8 cellular contexts compared by ENCODE assay signal in genomic region chr16:56932588-56933265, GRCh38. TPM values are rescaled to one million over a fixed set of nuclear protein-coding genes. Genes with fewer than 3 reads are reported as not detected.
DNase-seq lines count a peak whose midpoint lies in the region; ATAC-seq, FAIRE-seq and TF ChIP-seq lines count a peak whose summit lies in the region.

No MANE protein-coding gene starts in this region.

- H3K27ac ChIP-seq in SJSA1 (peak overlapping the region; percentile 90), astrocyte (ENCODE audit: low read depth, low read length) (peak overlapping the region; percentile 91)

- H3K9me3 Mint-ChIP-seq in astrocyte (ENCODE audit: unreplicated experiment) = no peaks in the 10 kb centered on the region

- peak overlapping the region; percentile 91 for H3K4me2 ChIP-seq in astrocyte (ENCODE audit: low read length)

- H3K36me3 ChIP-seq in SJSA1 = peaks cover 53% of the 10 kb centered on the region
- H3K36me3 ChIP-seq in astrocyte (ENCODE audit: insufficient read depth, low read length) = peaks cover 35% of the 10 kb centered on the region

- ATAC-seq in left ventricle myocardium superior (peak; percentile 79), GM19035 (IDR thresholded peaks at IDR 0.05; ENCODE audit: unreplicated experiment) (no peak)

- peaks cover 18% of the 10 kb centered on the region for H3K4me1 ChIP-seq in SJSA1 (replicated peaks)
- H3K4me1 ChIP-seq in astrocyte (ENCODE audit: insufficient read depth, low read length) = peaks cover 10% of the 10 kb centered on the region

- peak overlapping the region; percentile 97 for H3K9ac ChIP-seq in astrocyte (ENCODE audit: low read length)

- H3K4me3 ChIP-seq in SJSA1 (peak overlapping the region; percentile 87), astrocyte (ENCODE audit: insufficient read depth, low read depth, low read length) (peak overlapping the region; percentile 85)

- H3K4me1 Mint-ChIP-seq in astrocyte (ENCODE audit: low read depth, unreplicated experiment) = peaks cover 22% of the 10 kb centered on the region

- H3K9me3 ChIP-seq in SJSA1 (replicated peaks) = no peaks in the 10 kb centered on the region
- no peaks in the 10 kb centered on the region for H3K9me3 ChIP-seq in astrocyte (ENCODE audit: insufficient read depth, low read depth, low read length)

- H4K20me1 ChIP-seq in astrocyte (ENCODE audit: insufficient read depth, low read length) = peaks cover 55% of the 10 kb centered on the region

- peak overlapping the region; percentile 98 for H3K27ac Mint-ChIP-seq in astrocyte (ENCODE audit: unreplicated experiment)

- H3K27me3 ChIP-seq in SJSA1 (replicated peaks) (no peaks in the 10 kb centered on the region), astrocyte (ENCODE audit: insufficient read depth, low read length) (no peaks in the 10 kb centered on the region)

- H2AFZ ChIP-seq in astrocyte (ENCODE audit: low read depth, low read length) = no peak overlapping the region

- no peak for FAIRE-seq in astrocyte (lab: Jason Lieb, UNC)

- intact Hi-C loops in left ventricle myocardium superior (cut with micrococcal nuclease) (loop anchor here (10.0 kb wide), 1 partner anchor 68 kb away; the partner anchor contains the start of gene SLC12A3), posterior cingulate gyrus (cut with DNase I) (no loop called here)

- peak overlapping the region; percentile 95 for H3K4me3 Mint-ChIP-seq in astrocyte (ENCODE audit: unreplicated experiment)

- no peaks in the 10 kb centered on the region for H3K27me3 Mint-ChIP-seq in astrocyte (ENCODE audit: low read depth, unreplicated experiment)

- peaks cover 13% of the 10 kb centered on the region for H3K36me3 Mint-ChIP-seq in astrocyte (ENCODE audit: low read depth, unreplicated experiment)

- DNase-seq in activated CD4-positive, alpha-beta T cell treated with anti-CD3 and anti-CD28 coated beads for 1 hour = peak; percentile 15
- no peak for DNase-seq in activated CD4-positive, alpha-beta T cell treated with anti-CD3 and anti-CD28 coated beads, Interleukin-2, amount 50 U/mL, for 4 hours
- DNase-seq in HuH-7 (ENCODE audit: low spot score) (peak; percentile 54), SJSA1 (ENCODE audit: low read depth in 1 of 2, low spot score in 2 of 2) (peak; percentile 67 to 73), astrocyte (ENCODE audit: low read depth) (peak; percentile 48), left ventricle myocardium superior (peak; percentile 85), posterior cingulate gyrus (peak; percentile 52 to 96 (median 72))

- no peak for TF ChIP-seq CTCF in astrocyte (IDR thresholded peaks at IDR 0.05; ENCODE audit: insufficient read depth, low read depth, low read length)

- peaks cover 58% of the 10 kb centered on the region for H3K79me2 ChIP-seq in astrocyte (ENCODE audit: insufficient read depth, low read length)

RNA-seq across cellular contexts. Expression of gene HERPUD1, which starts 0.8 kb away (rescaled TPM):
- total RNA-seq in SJSA1 (2014; rRNA removed; shearing (Covaris generic)) = 14.0 and 42.4 TPM in 2 replicates
- total RNA-seq in astrocyte (234 and 252 TPM in 2 replicates), left ventricle myocardium superior (129 TPM)

RNA-seq across cellular contexts. Expression of gene CETP, which starts 29.0 kb away (rescaled TPM):
- 0.08 TPM in 1 of 2 replicates, not detected in the other for total RNA-seq in SJSA1 (2014; rRNA removed; shearing (Covaris generic))
- total RNA-seq in astrocyte (0.17 TPM in 1 of 2 replicates, not detected in the other), left ventricle myocardium superior (0.37 TPM)

RNA-seq across cellular contexts. Expression of gene NLRC5, which starts 56.6 kb away (rescaled TPM):
- total RNA-seq in SJSA1 (2014; rRNA removed; shearing (Covaris generic)) = 28.8 and 29.4 TPM in 2 replicates
- total RNA-seq in astrocyte = 29.9 and 33.1 TPM in 2 replicates
- 9.8 TPM for total RNA-seq in left ventricle myocardium superior

Comparison
In these comparisons a context has a peak if more than half of its experiments do, and no peak if none do; other contexts are left out.
1. DNase-seq: peak in activated CD4-positive, alpha-beta T cell treated with anti-CD3 and anti-CD28 coated beads for 1 hour (single experiment), HuH-7 (single experiment), SJSA1 (2 of 2), astrocyte (single experiment), left ventricle myocardium superior (single experiment) and posterior cingulate gyrus (10 of 10); none in activated CD4-positive, alpha-beta T cell treated with anti-CD3 and anti-CD28 coated beads, Interleukin-2, amount 50 U/mL, for 4 hours (0 of 2).